ENCODE assay signal across 8 cellular contexts in the genomic region with DNA sequence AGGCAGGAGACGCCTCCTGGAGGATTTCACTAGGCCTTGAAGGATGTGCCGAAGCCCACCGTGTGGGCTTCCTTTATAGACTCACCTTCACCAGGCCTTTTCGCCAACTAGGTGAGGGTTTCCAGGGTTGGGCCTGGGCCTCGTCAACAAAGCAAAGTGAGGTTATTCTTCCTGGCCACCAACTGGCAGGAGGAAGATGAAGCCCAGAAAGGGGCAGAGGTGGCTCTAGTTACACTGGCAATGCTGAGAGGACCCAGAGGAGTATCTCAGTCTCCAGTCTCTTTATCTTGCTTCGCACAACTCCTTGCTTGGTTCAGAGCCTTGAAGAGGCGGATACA. TPM values are rescaled to one million over a fixed set of nuclear protein-coding genes. Genes with fewer than 3 reads are reported as not detected.
DNase-seq lines count a peak whose midpoint lies in the region; ATAC-seq and TF ChIP-seq lines count a peak whose summit lies in the region.

No MANE protein-coding gene starts in this region.

- H3K27me3 ChIP-seq in HCT116 (ENCODE audit: insufficient read depth, low read length) (no peaks in the 10 kb centered on the region), gastroesophageal sphincter (no peaks in the 10 kb centered on the region)

- H3K36me3 ChIP-seq in HCT116 (ENCODE audit: control insufficient read depth in 1 of 2, insufficient read depth in 2 of 2, low read length in 2 of 2) (peaks cover 0 to 7% of the 10 kb centered on the region in 2 experiments; a peak in 1 of 4 replicates), gastroesophageal sphincter (no peaks in the 10 kb centered on the region)

- no TSS peak for BruUV-seq in HCT116 (replicated peaks; lab: Mats Ljungman, UMichigan)

- peaks cover 45% of the 10 kb centered on the region for H3K79me2 ChIP-seq in HCT116 (ENCODE audit: insufficient read depth, low read length)

- H2AFZ ChIP-seq in HCT116 (ENCODE audit: low read depth, low read length, poor library complexity, severe bottlenecking), result peak overlapping the region; percentile 5

- no peak for TF ChIP-seq EP300 in gastroesophageal sphincter (IDR thresholded peaks at IDR 0.05)

- H3K4me2 ChIP-seq in HCT116 (ENCODE audit: low read length), result peak overlapping the region; percentile 88

- POLR2A ChIA-PET in HCT116 (lab: Charles Lee), result no interaction called here

- CTCF ChIA-PET in HCT116 (lab: Charles Lee), result interaction anchor here (0.7 kb wide), 1 partner anchor 68 kb away, joined by 3 read pairs; no protein-coding TSS in a partner anchor

- no peak for TF ChIP-seq POLR2A in HCT116 (IDR thresholded peaks at IDR 0.05; ENCODE audit: borderline replicate concordance, extremely low read depth, insufficient read depth, insufficient read length)
- TF ChIP-seq POLR2A in gastroesophageal sphincter (IDR thresholded peaks at IDR 0.05), result no peak

- DNase-seq in HCT116 (ENCODE audit: low read depth, low spot score), result no peak
- DNase-seq in DMS79 (lab: John Stamatoyannopoulos, UW), result no peak
- DNase-seq in NOMO-1 treated with dmso at 0.1 percent for 144 hours (lab: John Stamatoyannopoulos, UW; ENCODE audit: unreplicated experiment), result no peak
- DNase-seq in foreskin fibroblast, result no peak

- TF ChIP-seq CTCF in HCT116 (IDR thresholded peaks at IDR 0.05 in 2 of 3, conservative IDR thresholded peaks at IDR 0.05 in 1 of 3; ENCODE audit: borderline replicate concordance in 1 of 3, insufficient read depth in 1 of 3, low read depth in 2 of 3, low read length in 2 of 3) (no peak), VCaP (conservative IDR thresholded peaks at IDR 0.05) (no peak), gastroesophageal sphincter (IDR thresholded peaks at IDR 0.05) (no peak), foreskin fibroblast (IDR thresholded peaks at IDR 0.05; ENCODE audit: low read depth, low read length) (no peak)

- H3K27ac ChIP-seq in HCT116 (ENCODE audit: low read depth, low read length) (peak overlapping the region; percentile 49), VCaP (peak overlapping the region; percentile 74), gastroesophageal sphincter (peak overlapping the region in 3 of 4 donors; percentile 77 to 89 (median 85)), skin epidermis (peak overlapping the region in 19 of 21 experiments; percentile 10 to 95 (median 87))

- peak overlapping the region; percentile 100 for H3K9ac ChIP-seq in HCT116 (ENCODE audit: low read length)

- no peak for TF ChIP-seq RAD21 in HCT116 (IDR thresholded peaks at IDR 0.05; ENCODE audit: low read depth)

- no peaks in the 10 kb centered on the region for H3K9me2 ChIP-seq in HCT116 (ENCODE audit: insufficient read depth)

- intact Hi-C loops in HCT116 (cut with micrococcal nuclease), result loop anchor here (5.0 kb wide), 1 partner anchor 68 kb away; a partner anchor contains a TSS

- 52 to 83% methylated on average over 3 to 5 of the region's 7 CpGs for WGBS in gastroesophageal sphincter (ENCODE audit: low coverage in 1 of 2), 2 donors

- ATAC-seq in HCT116, result peak; percentile 1; the same call in 1 of the 2 replicates
- ATAC-seq in gastroesophageal sphincter, result peak; percentile 1
- no peak for ATAC-seq in GM18867 (IDR thresholded peaks at IDR 0.05; ENCODE audit: unreplicated experiment)

- H3K4me3 ChIP-seq in HCT116 (replicated peaks in 1 of 2; ENCODE audit: low read depth in 1 of 2, low read length in 2 of 2) (peak overlapping the region; percentile 6 to 97; a peak in 2 of 4 replicates), gastroesophageal sphincter (peak overlapping the region in 1 of 2 donors; percentile 77), skin epidermis (peak overlapping the region in 5 of 7 experiments; percentile 58 to 92 (median 82)), foreskin fibroblast (ENCODE audit: low read depth in 1 of 2, low read length in 2 of 2) (peak overlapping the region in 1 of 2 donors; percentile 33)

- RAD21 ChIA-PET in HCT116 (lab: Charles Lee; ENCODE audit: low non-redundant PET in 1 of 2, low total read pairs in 2 of 2, uncharacterized antibody in 2 of 2, unreplicated experiment in 2 of 2), result no interaction called here

- H3K9me3 ChIP-seq in HCT116 (ENCODE audit: control insufficient read depth in 1 of 2, insufficient read depth in 1 of 2, low read depth in 1 of 2, low read length in 2 of 2) (no peaks in the 10 kb centered on the region), gastroesophageal sphincter (no peaks in the 10 kb centered on the region)

- H3K4me1 ChIP-seq in HCT116 (ENCODE audit: control insufficient read depth in 1 of 2, insufficient read depth in 2 of 2, low read length in 2 of 2) (peaks cover 6 to 27% of the 10 kb centered on the region in 2 experiments; a peak in 3 of 4 replicates), gastroesophageal sphincter (peaks cover 0 to 44% (median 0%) of the 10 kb centered on the region in 3 donors)

- no peaks in the 10 kb centered on the region; the same call in 1 of the 2 replicates for H4K20me1 ChIP-seq in HCT116 (ENCODE audit: insufficient read depth)

TF ChIP-seq in HCT116, 20 proteins besides CTCF, POLR2A, EP300 and RAD21:
- no peak for TF ChIP-seq EZH2phosphoT487 (IDR thresholded peaks at IDR 0.05; ENCODE audit: borderline replicate concordance)
- no peak for TF ChIP-seq JUND (IDR thresholded peaks at IDR 0.05)
- TF ChIP-seq, protein P1, sequence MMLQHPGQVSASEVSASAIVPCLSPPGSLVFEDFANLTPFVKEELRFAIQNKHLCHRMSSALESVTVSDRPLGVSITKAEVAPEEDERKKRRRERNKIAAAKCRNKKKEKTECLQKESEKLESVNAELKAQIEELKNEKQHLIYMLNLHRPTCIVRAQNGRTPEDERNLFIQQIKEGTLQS (IDR thresholded peaks at IDR 0.05), result no peak
- no peak for TF ChIP-seq ELF1 (IDR thresholded peaks at IDR 0.05; ENCODE audit: borderline replicate concordance, low read depth)
- TF ChIP-seq YY1 (IDR thresholded peaks at IDR 0.05; ENCODE audit: extremely low read depth, insufficient replicate concordance, low read depth, low read length), result no peak
- TF ChIP-seq, protein P2, sequence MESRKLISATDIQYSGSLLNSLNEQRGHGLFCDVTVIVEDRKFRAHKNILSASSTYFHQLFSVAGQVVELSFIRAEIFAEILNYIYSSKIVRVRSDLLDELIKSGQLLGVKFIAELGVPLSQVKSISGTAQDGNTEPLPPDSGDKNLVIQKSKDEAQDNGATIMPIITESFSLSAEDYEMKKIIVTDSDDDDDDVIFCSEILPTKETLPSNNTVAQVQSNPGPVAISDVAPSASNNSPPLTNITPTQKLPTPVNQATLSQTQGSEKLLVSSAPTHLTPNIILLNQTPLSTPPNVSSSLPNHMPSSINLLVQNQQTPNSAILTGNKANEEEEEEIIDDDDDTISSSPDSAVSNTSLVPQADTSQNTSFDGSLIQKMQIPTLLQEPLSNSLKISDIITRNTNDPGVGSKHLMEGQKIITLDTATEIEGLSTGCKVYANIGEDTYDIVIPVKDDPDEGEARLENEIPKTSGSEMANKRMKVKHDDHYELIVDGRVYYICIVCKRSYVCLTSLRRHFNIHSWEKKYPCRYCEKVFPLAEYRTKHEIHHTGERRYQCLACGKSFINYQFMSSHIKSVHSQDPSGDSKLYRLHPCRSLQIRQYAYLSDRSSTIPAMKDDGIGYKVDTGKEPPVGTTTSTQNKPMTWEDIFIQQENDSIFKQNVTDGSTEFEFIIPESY (IDR thresholded peaks at IDR 0.05; ENCODE audit: extremely low read depth, insufficient replicate concordance, low read length), result no peak
- no peak for TF ChIP-seq SIN3A (IDR thresholded peaks at IDR 0.05; ENCODE audit: low read depth)
- TF ChIP-seq ZFX (IDR thresholded peaks at IDR 0.05), result no peak
- TF ChIP-seq SP1 (IDR thresholded peaks at IDR 0.05; ENCODE audit: low read depth), result no peak
TF ChIP-seq in HCT116: peak in this region for 0.

RNA-seq across cellular contexts. Expression of a gene that starts 0.4 kb away (rescaled TPM):
- total RNA-seq in HCT116 (2021; ENCODE audit: unreplicated experiment) (13.8 TPM), gastroesophageal sphincter (1 to 10 TPM; 2.3 to 5.7 (median 3.5) TPM)
- polyA plus RNA-seq in HCT116 (2012), result 10.3 and 13.3 TPM in 2 replicates
